ENCODE assay signal across 21 cellular contexts in genomic region chr17:22090263-22090935, GRCh38.
"Had no signal": no experiment of that assay in that cellular context is flagged by ENCODE, and none has a peak within 500 bp of the region (broad histone marks: within the 10 kb centered on the region; RNA-seq: fewer than 3 reads in every experiment).

No MANE protein-coding gene starts in this region.

- H3K27me3 ChIP-seq: esophagus muscularis mucosa, gastrocnemius medialis, right lobe of liver, spleen, uterus had no signal

- H3K4me3 ChIP-seq: esophagus muscularis mucosa, gastrocnemius medialis, lung, psoas muscle, right lobe of liver, spleen, uterus had no signal

- DNase-seq: effector memory CD8-positive, alpha-beta T cell; gastrocnemius medialis; immature natural killer cell; left colon; left ventricle myocardium superior; mesenchymal stem cell; naive B cell; psoas muscle; retina; right lobe of liver; spleen; stimulated activated CD4-positive, alpha-beta T cell treated with anti-CD3 and anti-CD28 coated beads, Interleukin-15, amount 100 ng/mL, for 24 hours; stimulated activated CD4-positive, alpha-beta T cell treated with anti-CD3 and anti-CD28 coated beads, Interleukin-1b, Interleukin-23, amount 100 ng/mL, for 48 hours; stimulated activated CD4-positive, alpha-beta T cell treated with anti-CD3 and anti-CD28 coated beads, Interleukin-4, amount 100 ng/mL, for 24 hours; stimulated activated naive CD8-positive, alpha-beta T cell treated with anti-CD3 and anti-CD28 coated beads, Interleukin-15, amount 100 ng/mL, for 72 hours; substantia nigra; uterus had no signal

- H3K9me3 ChIP-seq: esophagus muscularis mucosa, gastrocnemius medialis, psoas muscle, right lobe of liver, uterus had no signal

- ATAC-seq: effector memory CD8-positive, alpha-beta T cell; gastrocnemius medialis; left colon; left ventricle myocardium superior; psoas muscle; right lobe of liver; stimulated activated memory B cell treated with anti-CD40 and anti-IgM and Interleukin-4, amounts not matched to agents 10 μg/mL and 1 μg/mL and 100 μg/mL, for 72 hours; stimulated activated naive CD8-positive, alpha-beta T cell treated with anti-CD3 and anti-CD28 coated beads, Interleukin-15, amount 100 ng/mL, for 72 hours had no signal

- H3K27ac ChIP-seq: epithelial cell of prostate, esophagus muscularis mucosa, gastrocnemius medialis, psoas muscle, right lobe of liver, spleen, uterus had no signal

- H3K4me1 ChIP-seq: esophagus muscularis mucosa, gastrocnemius medialis, psoas muscle, right lobe of liver, spleen, uterus had no signal

- H3K36me3 ChIP-seq: esophagus muscularis mucosa, gastrocnemius medialis, right lobe of liver, spleen, uterus had no signal
